4 cellular contexts compared by ENCODE assay signal in the genomic region with DNA sequence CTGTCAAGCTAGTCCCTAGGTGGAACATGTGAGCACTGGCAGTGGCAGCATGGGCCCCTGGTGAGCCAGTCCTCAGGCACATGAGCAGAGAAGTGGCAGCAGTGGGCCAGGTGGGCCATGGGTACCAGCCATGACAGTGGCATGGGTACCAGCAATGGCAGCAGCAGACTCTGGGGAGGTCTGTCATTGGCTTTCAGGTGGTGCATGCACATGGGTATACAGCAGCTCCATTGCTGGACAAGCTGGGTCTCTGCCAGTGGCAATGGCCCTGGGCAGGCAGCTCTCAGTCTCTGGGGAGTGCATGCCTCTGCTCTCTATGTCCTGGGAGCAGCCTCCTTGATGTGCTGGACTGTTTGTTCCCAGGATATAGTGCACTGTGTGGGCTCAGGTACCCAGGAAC.
"Had no signal": no experiment of that assay in that cellular context is flagged by ENCODE, and none has a peak within 500 bp of the region (broad histone marks: within the 10 kb centered on the region; RNA-seq: fewer than 3 reads in every experiment).

No MANE protein-coding gene starts in this region.

- DNase-seq: H9, HCEC 1CT, KBM-7 had no signal

- H2AFZ ChIP-seq: GM23338 had no signal

- H3K4me2 ChIP-seq: GM23338 had no signal

- H3K4me3 ChIP-seq: GM23338 had no signal

- ATAC-seq: GM23338 had no signal
